ENCODE assay signal across 28 cellular contexts in the genomic region with DNA sequence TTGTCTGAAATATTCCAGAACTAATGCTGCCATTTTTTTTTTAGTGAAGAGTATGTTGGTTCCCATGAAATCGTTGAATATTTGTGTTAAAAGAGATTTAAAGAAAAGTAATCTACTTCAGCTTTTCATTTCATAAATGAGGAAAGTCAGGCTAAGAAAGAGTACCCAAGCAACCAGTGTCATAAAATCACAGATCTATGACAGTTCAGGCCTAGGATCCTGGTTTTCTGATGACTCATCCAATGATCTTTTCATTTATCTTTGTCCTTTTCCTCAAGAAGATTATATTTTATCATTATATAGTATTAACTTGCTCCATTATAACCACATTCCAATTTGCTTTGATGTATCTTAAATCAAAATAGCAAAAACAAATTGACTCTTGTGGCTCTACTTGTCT.
"Had no signal": no experiment of that assay in that cellular context is flagged by ENCODE, and none has a peak within 500 bp of the region (broad histone marks: within the 10 kb centered on the region; RNA-seq: fewer than 3 reads in every experiment).

No MANE protein-coding gene starts in this region.

- DNase-seq: hypothalamus; immature natural killer cell; kidney; left ventricle myocardium inferior; mesendoderm; midbrain; mucosa of descending colon; naive thymus-derived CD4-positive, alpha-beta T cell; nucleus accumbens; right lobe of liver; stimulated activated CD4-positive, alpha-beta T cell treated with anti-CD3 and anti-CD28 coated beads, Interleukin-1b, Interleukin-23, amount 100 ng/mL, for 48 hours; stimulated activated CD4-positive, alpha-beta T cell treated with anti-CD3 and anti-CD28 coated beads, Interleukin-2, amount 100 ng/mL, for 48 hours; stimulated activated CD4-positive, alpha-beta T cell treated with anti-CD3 and anti-CD28 coated beads, Interleukin-4, amount 100 ng/mL, for 4 hours; stimulated activated CD8-positive, alpha-beta memory T cell treated with anti-CD3 and anti-CD28 coated beads, Interleukin-4, amount 100 ng/mL, for 48 hours; stimulated activated naive CD4-positive, alpha-beta T cell treated with Interleukin-2 at 50 U/mL for 16 hours; stimulated activated naive CD8-positive, alpha-beta T cell treated with anti-CD3 and anti-CD28 coated beads, Interleukin-15, amount 100 ng/mL, for 72 hours; substantia nigra; uterus had no signal

- H3K4me3 Mint-ChIP-seq: immature natural killer cell; naive thymus-derived CD4-positive, alpha-beta T cell; natural killer cell treated with Interleukin-12 subunit alpha and Interleukin-12 subunit beta and Interleukin-15 and Interleukin-18, amount 100 ng/mL, for 72 hours; neural crest cell; stimulated activated memory B cell treated with anti-CD40 and anti-IgM and Interleukin-4, amounts not matched to agents 10 μg/mL and 1 μg/mL and 100 μg/mL, for 72 hours; stimulated activated naive CD8-positive, alpha-beta T cell treated with anti-CD3 and anti-CD28 coated beads, Interleukin-15, amount 100 ng/mL, for 72 hours; type B pancreatic cell had no signal

- H3K4me1 Mint-ChIP-seq: immature natural killer cell; naive thymus-derived CD4-positive, alpha-beta T cell; neural crest cell; stimulated activated memory B cell treated with anti-CD40 and anti-IgM and Interleukin-4, amounts not matched to agents 10 μg/mL and 1 μg/mL and 100 μg/mL, for 72 hours; stimulated activated naive CD8-positive, alpha-beta T cell treated with anti-CD3 and anti-CD28 coated beads, Interleukin-15, amount 100 ng/mL, for 72 hours had no signal

- H3K4me1 ChIP-seq: left ventricle myocardium inferior, parathyroid adenoma, right atrium auricular region, right lobe of liver, tibial nerve, uterus had no signal

- H3K9me3 Mint-ChIP-seq: stimulated activated memory B cell treated with anti-CD40 and anti-IgM and Interleukin-4, amounts not matched to agents 10 μg/mL and 1 μg/mL and 100 μg/mL, for 72 hours had no signal

- H3K27me3 Mint-ChIP-seq: naive thymus-derived CD4-positive, alpha-beta T cell; natural killer cell treated with Interleukin-12 subunit alpha and Interleukin-12 subunit beta and Interleukin-15 and Interleukin-18, amount 100 ng/mL, for 72 hours; progenitor cell of endocrine pancreas; stimulated activated memory B cell treated with anti-CD40 and anti-IgM and Interleukin-4, amounts not matched to agents 10 μg/mL and 1 μg/mL and 100 μg/mL, for 72 hours; stimulated activated naive CD8-positive, alpha-beta T cell treated with anti-CD3 and anti-CD28 coated beads, Interleukin-15, amount 100 ng/mL, for 72 hours; type B pancreatic cell had no signal

- H3K36me3 Mint-ChIP-seq: immature natural killer cell; natural killer cell treated with Interleukin-12 subunit alpha and Interleukin-12 subunit beta and Interleukin-15 and Interleukin-18, amount 100 ng/mL, for 72 hours; stimulated activated memory B cell treated with anti-CD40 and anti-IgM and Interleukin-4, amounts not matched to agents 10 μg/mL and 1 μg/mL and 100 μg/mL, for 72 hours; type B pancreatic cell had no signal

- H3K27ac Mint-ChIP-seq: immature natural killer cell; naive thymus-derived CD4-positive, alpha-beta T cell; natural killer cell treated with Interleukin-12 subunit alpha and Interleukin-12 subunit beta and Interleukin-15 and Interleukin-18, amount 100 ng/mL, for 72 hours; progenitor cell of endocrine pancreas; stimulated activated memory B cell treated with anti-CD40 and anti-IgM and Interleukin-4, amounts not matched to agents 10 μg/mL and 1 μg/mL and 100 μg/mL, for 72 hours; stimulated activated naive CD8-positive, alpha-beta T cell treated with anti-CD3 and anti-CD28 coated beads, Interleukin-15, amount 100 ng/mL, for 72 hours; type B pancreatic cell had no signal

- H3K79me2 ChIP-seq: parathyroid adenoma had no signal

- H3K4me3 ChIP-seq: left ventricle myocardium inferior, lung, mucosa of descending colon, right atrium auricular region, right lobe of liver, skin epidermis, tibial nerve, uterus had no signal

- H3K27ac ChIP-seq: left ventricle myocardium inferior, parathyroid adenoma, right atrium auricular region, right lobe of liver, skin epidermis, tibial nerve, uterus had no signal

- H3K9me3 ChIP-seq: left ventricle myocardium inferior, mucosa of descending colon, right atrium auricular region, tibial nerve, uterus had no signal

- H3K27me3 ChIP-seq: right atrium auricular region, right lobe of liver, tibial nerve, uterus had no signal

- H3K36me3 ChIP-seq: left ventricle myocardium inferior, right atrium auricular region, right lobe of liver, tibial nerve, uterus had no signal

- H2AFZ ChIP-seq: parathyroid adenoma had no signal

- H3K9ac ChIP-seq: parathyroid adenoma had no signal
